19 cellular contexts compared by ENCODE assay signal in genomic region chr5:178077751-178078150, GRCh38.
"Had no signal": no experiment of that assay in that cellular context is flagged by ENCODE, and none has a peak within 500 bp of the region (broad histone marks: within the 10 kb centered on the region; RNA-seq: fewer than 3 reads in every experiment).

No MANE protein-coding gene starts in this region.

- H3K27ac ChIP-seq: cardiac muscle cell, gastroesophageal sphincter, left ventricle myocardium inferior, right atrium auricular region, skin epidermis, transverse colon had no signal

- DNase-seq: activated CD4-positive, alpha-beta T cell treated with anti-CD3 and anti-CD28 coated beads for 48 hours; activated CD8-positive, alpha-beta T cell treated with anti-CD3 and anti-CD28 coated beads for 36 hours; activated effector memory CD4-positive, alpha-beta T cell treated with anti-CD3 and anti-CD28 coated beads, Interleukin-2, amount 50 U/mL, for 16 hours; activated T-cell treated with anti-CD3 and anti-CD28 coated beads, Interleukin-2, amount 50 U/mL, for 48 hours; kidney; left ventricle myocardium inferior; natural killer cell; occipital lobe; stimulated activated CD4-positive, alpha-beta T cell treated with anti-CD3 and anti-CD28 coated beads, Interleukin-15, amount 100 ng/mL, for 24 hours; stimulated activated CD4-positive, alpha-beta T cell treated with anti-CD3 and anti-CD28 coated beads, Interleukin-4, amount 100 ng/mL, for 24 hours; stimulated activated naive CD8-positive, alpha-beta T cell treated with anti-CD3 and anti-CD28 coated beads, Interleukin-15, Interleukin-2, amounts not matched to agents 100 U/mL and 50 U/mL, for 24 hours; transverse colon had no signal

- H3K9me3 Mint-ChIP-seq: activated CD8-positive, alpha-beta T cell treated with anti-CD3 and anti-CD28 coated beads for 36 hours; activated naive CD4-positive, alpha-beta T cell treated with anti-CD3 and anti-CD28 coated beads, Interleukin-2, amount 50 U/mL, for 72 hours; memory B cell; natural killer cell; T-helper 1 cell treated with Interleukin-12 subunit alpha and Interleukin-12 subunit beta and Interleukin-4 antibody, amounts not matched to agents 30 μg/mL and 1 μg/mL, for 36 hours had no signal

- FAIRE-seq: kidney had no signal

- H3K4me3 ChIP-seq: cardiac muscle cell, gastroesophageal sphincter, left ventricle myocardium inferior, right atrium auricular region, skin epidermis, transverse colon had no signal

- H3K4me1 ChIP-seq: gastroesophageal sphincter had no signal

- H3K36me3 ChIP-seq: cardiac muscle cell, gastroesophageal sphincter, left ventricle myocardium inferior, right atrium auricular region, transverse colon had no signal

- H3K4me1 Mint-ChIP-seq: natural killer cell had no signal

- H3K4me3 Mint-ChIP-seq: activated CD8-positive, alpha-beta T cell treated with anti-CD3 and anti-CD28 coated beads for 36 hours; memory B cell; natural killer cell; T-helper 1 cell treated with Interleukin-12 subunit alpha and Interleukin-12 subunit beta and Interleukin-4 antibody, amounts not matched to agents 30 μg/mL and 1 μg/mL, for 36 hours had no signal

- ATAC-seq: activated CD8-positive, alpha-beta T cell treated with anti-CD3 and anti-CD28 coated beads for 36 hours; activated naive CD4-positive, alpha-beta T cell treated with anti-CD3 and anti-CD28 coated beads, Interleukin-2, amount 50 U/mL, for 72 hours; gastroesophageal sphincter; natural killer cell; stimulated activated naive CD8-positive, alpha-beta T cell treated with anti-CD3 and anti-CD28 coated beads, Interleukin-15, Interleukin-2, amounts not matched to agents 100 U/mL and 50 U/mL, for 24 hours had no signal

- H3K27ac Mint-ChIP-seq: activated CD8-positive, alpha-beta T cell treated with anti-CD3 and anti-CD28 coated beads for 36 hours; activated naive CD4-positive, alpha-beta T cell treated with anti-CD3 and anti-CD28 coated beads, Interleukin-2, amount 50 U/mL, for 72 hours; memory B cell; natural killer cell; T-helper 1 cell treated with Interleukin-12 subunit alpha and Interleukin-12 subunit beta and Interleukin-4 antibody, amounts not matched to agents 30 μg/mL and 1 μg/mL, for 36 hours had no signal

- H3K27me3 ChIP-seq: cardiac muscle cell had no signal

- H3K9me3 ChIP-seq: gastroesophageal sphincter, left ventricle myocardium inferior, right atrium auricular region, transverse colon had no signal

- H3K36me3 Mint-ChIP-seq: activated naive CD4-positive, alpha-beta T cell treated with anti-CD3 and anti-CD28 coated beads, Interleukin-2, amount 50 U/mL, for 72 hours; memory B cell; natural killer cell had no signal
